In the genomic region with DNA sequence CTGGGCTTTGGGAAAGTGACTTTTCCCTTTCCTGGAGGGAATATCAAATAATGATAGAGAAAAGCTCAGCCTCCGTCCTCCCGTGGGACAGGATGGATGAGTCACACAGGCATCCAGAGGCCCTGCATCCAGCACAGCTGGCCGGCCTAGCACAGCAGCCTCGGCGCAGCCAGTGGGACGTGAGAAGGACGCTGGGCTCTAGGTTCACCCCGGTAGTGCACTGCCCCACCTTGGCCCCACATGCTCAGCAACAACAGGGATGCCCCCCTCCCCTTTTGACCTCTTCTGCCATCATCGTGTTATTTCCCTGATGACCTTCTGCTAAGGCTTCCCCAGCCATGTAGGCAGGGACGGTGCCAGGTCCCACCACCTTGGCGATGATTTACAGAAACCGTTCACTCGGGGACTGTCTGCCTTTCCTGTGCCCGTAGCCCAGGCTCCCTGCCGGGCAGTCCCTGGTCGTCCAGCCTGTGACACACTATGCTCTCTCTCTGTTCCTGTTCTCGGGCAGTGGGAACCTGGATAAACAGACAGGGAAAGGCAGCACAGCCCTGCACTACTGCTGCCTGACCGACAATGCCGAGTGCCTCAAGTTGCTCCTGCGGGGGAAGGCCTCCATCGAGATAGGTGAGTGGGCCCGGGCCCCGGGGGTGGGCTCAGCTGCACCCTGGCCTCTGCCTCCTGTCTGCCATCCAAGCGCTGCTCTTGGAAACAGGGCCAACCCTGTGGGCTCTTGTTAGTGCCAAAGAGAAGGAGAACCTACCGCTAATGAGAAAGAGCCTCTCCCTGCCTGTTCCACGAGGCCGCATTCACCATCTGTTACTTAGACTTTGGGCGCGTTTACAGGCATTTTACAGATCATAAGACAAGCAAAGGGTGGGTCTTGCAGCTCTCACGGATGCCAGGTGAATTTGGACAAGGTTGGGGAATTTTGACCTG, we compare ENCODE assay signal across 8 cellular contexts. TPM values are rescaled to one million over a fixed set of nuclear protein-coding genes. Genes with fewer than 3 reads are reported as not detected.
DNase-seq lines count a peak whose midpoint lies in the region; ATAC-seq and TF ChIP-seq lines count a peak whose summit lies in the region.

No MANE protein-coding gene starts in this region.

- CTCF ChIA-PET in HEK293 (lab: Yijun Ruan, JAX), result no interaction called here

- H3K9me3 ChIP-seq in HEK293 (ENCODE audit: control insufficient read depth, insufficient read depth, low read depth, low read length) (no peaks in the 10 kb centered on the region), left ventricle myocardium inferior (replicated peaks) (no peaks in the 10 kb centered on the region)

- H3K4me1 ChIP-seq in HEK293 (ENCODE audit: control insufficient read depth, insufficient read depth, low read length) (peaks cover 2% of the 10 kb centered on the region), left ventricle myocardium inferior (peaks cover 47% of the 10 kb centered on the region)

- DNase-seq in astrocyte of the hippocampus (ENCODE audit: low read depth, low spot score), result peak; percentile 64
- peak; percentile 85 for DNase-seq in left ventricle myocardium inferior
- peak; percentile 73 for DNase-seq in stromal cell of bone marrow (ENCODE audit: low read depth)
- DNase-seq in NCI-H1417 (lab: John Stamatoyannopoulos, UW), result no peak
- DNase-seq in activated effector memory CD4-positive, alpha-beta T cell treated with anti-CD3 and anti-CD28 coated beads, Interleukin-2, amount 50 U/mL, for 16 hours, result no peak
- DNase-seq in NCI-H510A (lab: John Stamatoyannopoulos, UW), result no peak

- H3K4me3 ChIP-seq in HEK293 (ENCODE audit: low read depth, low read length), result no peak overlapping the region
- no peak overlapping the region for H3K4me3 ChIP-seq in left ventricle myocardium inferior

- H3K36me3 ChIP-seq in HEK293 (ENCODE audit: control insufficient read depth in 2 of 2, insufficient read depth in 1 of 2, low read length in 2 of 2) (peaks cover 0 to 56% of the 10 kb centered on the region in 2 experiments; a peak in 2 of 3 replicates), left ventricle myocardium inferior (peaks cover 40% of the 10 kb centered on the region)

- H3K27ac ChIP-seq in HEK293 (ENCODE audit: extremely low read depth, low read depth, low read length) (no peak overlapping the region), left ventricle myocardium inferior (replicated peaks) (peak overlapping the region; percentile 84)

- ATAC-seq in HG03432 (IDR thresholded peaks at IDR 0.05; ENCODE audit: unreplicated experiment), result no peak

- no peaks in the 10 kb centered on the region for H3K27me3 ChIP-seq in left ventricle myocardium inferior (ENCODE audit: low read depth)

- TF ChIP-seq CTCF in HEK293 (tag by site-specific recombination; IDR thresholded peaks at IDR 0.05), result no peak
- TF ChIP-seq CTCF in left ventricle myocardium inferior (IDR thresholded peaks at IDR 0.05; ENCODE audit: borderline replicate concordance), result no peak

- intact Hi-C loops in left ventricle myocardium inferior (cut with micrococcal nuclease), result no loop called here

- POLR2A ChIA-PET in HEK293 (lab: Yijun Ruan, JAX), result no interaction called here

TF ChIP-seq in HEK293, 187 proteins besides CTCF, POLR2A, EP300 and RAD21:
- peak; percentile 54 for TF ChIP-seq ZNF600 (tag by site-specific recombination; IDR thresholded peaks at IDR 0.05)
- TF ChIP-seq ZNF311 (tag by site-specific recombination; IDR thresholded peaks at IDR 0.05; ENCODE audit: borderline replicate concordance), result no peak

RNA-seq across cellular contexts. Expression of a gene that starts 44.6 kb away (rescaled TPM):
- 75.6 TPM for total RNA-seq in left ventricle myocardium inferior

RNA-seq across cellular contexts. Expression of a gene that starts 44.8 kb away (rescaled TPM):
- total RNA-seq in left ventricle myocardium inferior, result 15.6 TPM

Comparison
In these comparisons a context has a peak if more than half of its experiments do, and no peak if none do; other contexts are left out.
1. DNase-seq: peak in astrocyte of the hippocampus (single experiment), left ventricle myocardium inferior (single experiment) and stromal cell of bone marrow (single experiment); none in NCI-H1417 (0 of 3), activated effector memory CD4-positive, alpha-beta T cell treated with anti-CD3 and anti-CD28 coated beads, Interleukin-2, amount 50 U/mL, for 16 hours (single experiment) and NCI-H510A (single experiment).